In genomic region chr19:12796146-12797071, GRCh38 we compare ENCODE assay signal across 2 cellular contexts.
A peak's percentile ranks its signal among the peaks of the same experiment; 100 is the strongest.
TF ChIP-seq lines count a peak whose summit lies in the region.

No MANE protein-coding gene starts in this region.

TF ChIP-seq in GM23338, 12 proteins besides CTCF, POLR2A, EP300 and RAD21:
- TF ChIP-seq ZNF114 (CRISPR knock-in tag; IDR thresholded peaks at IDR 0.05) (no peak), JUNB (IDR thresholded peaks at IDR 0.05; ENCODE audit: unreplicated experiment) (no peak), ZNF331 (CRISPR knock-in tag; IDR thresholded peaks at IDR 0.05; ENCODE audit: low read depth) (no peak), EZH2 (IDR thresholded peaks at IDR 0.05; ENCODE audit: low read depth, unreplicated experiment) (no peak), STAT1 (IDR thresholded peaks at IDR 0.05; ENCODE audit: unreplicated experiment) (no peak), REST (IDR thresholded peaks at IDR 0.05; ENCODE audit: unreplicated experiment) (no peak), NANOG (IDR thresholded peaks at IDR 0.05; ENCODE audit: borderline replicate concordance) (no peak), EZH2phosphoT487 (IDR thresholded peaks at IDR 0.05; ENCODE audit: unreplicated experiment) (no peak), ZNF462 (CRISPR knock-in tag; IDR thresholded peaks at IDR 0.05) (no peak), ETS1 (IDR thresholded peaks at IDR 0.05) (0 out of 2 replicates have a peak, but pooled peaks have one; percentile 48), POLR2AphosphoS5 (IDR thresholded peaks at IDR 0.05; ENCODE audit: low read depth) (0 out of 2 replicates have a peak, but pooled peaks have one; percentile 48), CREB1 (CRISPR knock-in tag; IDR thresholded peaks at IDR 0.05; ENCODE audit: low read depth) (no peak)

TF ChIP-seq in HepG2, 621 proteins besides CTCF, POLR2A, EP300 and RAD21 (continues in another document):
- TF ChIP-seq ZNF280D (CRISPR knock-in tag; IDR thresholded peaks at IDR 0.05) (peak; percentile 74; the same call in 1 of the 2 replicates), PPARG (CRISPR knock-in tag; conservative IDR thresholded peaks at IDR 0.05) (no peak; the same call in 1 of the 2 replicates), TOE1 (CRISPR knock-in tag; IDR thresholded peaks at IDR 0.05) (no peak), ZBTB44 (CRISPR knock-in tag; IDR thresholded peaks at IDR 0.05) (no peak), SALL1 (CRISPR knock-in tag; IDR thresholded peaks at IDR 0.05) (0 out of 2 replicates have a peak, but pooled peaks have one; percentile 11), ZNF687 (CRISPR knock-in tag; IDR thresholded peaks at IDR 0.05) (peak; percentile 48; the same call in 1 of the 2 replicates), ZBTB33 (CRISPR knock-in tag; IDR thresholded peaks at IDR 0.05) (peak; percentile 72), ZBTB38 (CRISPR knock-in tag; IDR thresholded peaks at IDR 0.05) (peak; percentile 68), SAP130 (CRISPR knock-in tag; IDR thresholded peaks at IDR 0.05; ENCODE audit: low read depth) (peak; percentile 80), GATAD1 (CRISPR knock-in tag; IDR thresholded peaks at IDR 0.05) (peak; percentile 52), PATZ1 (CRISPR knock-in tag; IDR thresholded peaks at IDR 0.05) (peak; percentile 69), ERF (CRISPR knock-in tag; IDR thresholded peaks at IDR 0.05) (peak; percentile 70; the same call in 1 of the 2 replicates), ZNF350 (CRISPR knock-in tag; IDR thresholded peaks at IDR 0.05; ENCODE audit: borderline replicate concordance, low read depth) (peak; percentile 49; the same call in 1 of the 2 replicates), ZNF101 (CRISPR knock-in tag; IDR thresholded peaks at IDR 0.05; ENCODE audit: borderline replicate concordance, low read depth) (no peak), BCL6 (CRISPR knock-in tag; IDR thresholded peaks at IDR 0.05) (no peak), IKZF5 (CRISPR knock-in tag; IDR thresholded peaks at IDR 0.05) (peak; percentile 62; the same call in 1 of the 2 replicates), SP1 (IDR thresholded peaks at IDR 0.05) (no peak), SP1 (CRISPR knock-in tag; IDR thresholded peaks at IDR 0.05) (0 out of 2 replicates have a peak, but pooled peaks have one; percentile 33), ZNF879 (CRISPR knock-in tag; IDR thresholded peaks at IDR 0.05) (no peak), ZNF225 (CRISPR knock-in tag; IDR thresholded peaks at IDR 0.05) (no peak), CSRNP1 (CRISPR knock-in tag; IDR thresholded peaks at IDR 0.05) (no peak), ZNF343 (CRISPR knock-in tag; IDR thresholded peaks at IDR 0.05) (no peak), ZNF563 (CRISPR knock-in tag; IDR thresholded peaks at IDR 0.05) (peak; percentile 47; the same call in 1 of the 2 replicates), HOMEZ (CRISPR knock-in tag; IDR thresholded peaks at IDR 0.05; ENCODE audit: low read depth) (0 out of 2 replicates have a peak, but pooled peaks have one; percentile 33), HNF4A (CRISPR knock-in tag; IDR thresholded peaks at IDR 0.05) (no peak), HNRNPL (IDR thresholded peaks at IDR 0.05; ENCODE audit: low read depth, low read length) (no peak), HDAC2 (CRISPR knock-in tag; IDR thresholded peaks at IDR 0.05) (0 out of 2 replicates have a peak, but pooled peaks have one; percentile 16), MEIS2 (CRISPR knock-in tag; IDR thresholded peaks at IDR 0.05) (no peak), ZFP91 (CRISPR knock-in tag; IDR thresholded peaks at IDR 0.05; ENCODE audit: borderline replicate concordance) (peak; percentile 59), ZNF780A (CRISPR knock-in tag; IDR thresholded peaks at IDR 0.05) (no peak), ZNF180 (CRISPR knock-in tag; IDR thresholded peaks at IDR 0.05; ENCODE audit: borderline replicate concordance, low read depth) (no peak), TFDP2 (CRISPR knock-in tag; IDR thresholded peaks at IDR 0.05) (no peak)
